2 cellular contexts compared by ENCODE assay signal in genomic region chr12:49041036-49041880, GRCh38.
TF ChIP-seq lines count a peak whose summit lies in the region.

No MANE protein-coding gene starts in this region.

TF ChIP-seq in HEK293, 187 proteins besides CTCF, POLR2A, EP300 and RAD21:
- TF ChIP-seq ZNF394 (tag by site-specific recombination; IDR thresholded peaks at IDR 0.05; ENCODE audit: borderline replicate concordance) (peak; percentile 49; the same call in 1 of the 2 replicates), ZNF843 (tag by site-specific recombination; IDR thresholded peaks at IDR 0.05) (no peak)

TF ChIP-seq in K562, 482 proteins besides CTCF, POLR2A, EP300 and RAD21:
- TF ChIP-seq GABPB2 (CRISPR knock-in tag; conservative IDR thresholded peaks at IDR 0.05) (no peak), HNRNPL (IDR thresholded peaks at IDR 0.05; ENCODE audit: low read depth, low read length) (no peak), RBFOX2 (IDR thresholded peaks at IDR 0.05; ENCODE audit: low read depth, low read length) (0 out of 2 replicates have a peak, but pooled peaks have one; percentile 21), SMC3 (conservative IDR thresholded peaks at IDR 0.05; ENCODE audit: insufficient read depth, low read depth, low read length) (no peak)
TF ChIP-seq in K562: peak in this region for 1.
